Comparison of ENCODE assay signal across 34 cellular contexts in the genomic region with DNA sequence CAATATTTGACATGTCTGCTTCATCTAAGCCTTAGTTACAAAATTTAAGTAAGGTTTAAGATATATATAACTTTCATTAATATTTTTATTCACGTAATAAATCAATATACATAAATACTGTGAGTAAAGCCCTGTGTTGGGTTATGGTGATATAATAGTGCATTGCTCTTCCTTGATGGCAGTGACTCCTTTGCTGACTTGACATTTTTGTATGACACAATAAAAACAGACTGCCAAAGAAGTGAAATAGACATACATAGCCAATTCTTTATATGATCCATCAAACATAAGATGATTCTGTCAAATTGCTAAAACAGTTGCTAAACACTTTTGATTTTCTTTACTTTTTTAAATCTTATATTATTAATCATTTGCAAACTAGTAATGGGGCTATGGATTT.
"Had no signal": no experiment of that assay in that cellular context is flagged by ENCODE, and none has a peak within 500 bp of the region (broad histone marks: within the 10 kb centered on the region; RNA-seq: fewer than 3 reads in every experiment).

No MANE protein-coding gene starts in this region.

- H3K4me3 ChIP-seq: adrenal gland, body of pancreas, breast epithelium had no signal

- H3K9me3 ChIP-seq: adrenal gland, body of pancreas had no signal

- H3K27ac ChIP-seq: adrenal gland, body of pancreas, brain microvascular endothelial cell, breast epithelium, WERI-Rb-1 had no signal

- FAIRE-seq: astrocyte, TTC549 had no signal

- ATAC-seq: activated CD4-positive, alpha-beta T cell treated with anti-CD3 and anti-CD28 coated beads for 36 hours; activated CD4-positive, CD25-positive, alpha-beta regulatory T cell treated with anti-CD3 and anti-CD28 coated beads, Interleukin-2, amount 50 U/mL, for 24 hours; activated CD8-positive, alpha-beta memory T cell treated with anti-CD3 and anti-CD28 coated beads, Interleukin-2, amount 10 ng/mL, durations not matched to agents 7 days and 5 days; activated CD8-positive, alpha-beta T cell treated with anti-CD3 and anti-CD28 coated beads, Interleukin-2, amount 10 ng/mL, durations not matched to agents 7 days and 5 days; activated naive CD4-positive, alpha-beta T cell treated with anti-CD3 and anti-CD28 coated beads, Interleukin-2, amount 50 U/mL, for 72 hours; body of pancreas; WTC11 had no signal

- DNase-seq: activated CD4-positive, alpha-beta memory T cell treated with anti-CD3 and anti-CD28 coated beads, Interleukin-2, amount 10 ng/mL, durations not matched to agents 7 days and 5 days; activated CD4-positive, alpha-beta T cell treated with anti-CD3 and anti-CD28 coated beads for 1 hour; activated CD4-positive, alpha-beta T cell treated with anti-CD3 and anti-CD28 coated beads for 36 hours; activated CD4-positive, alpha-beta T cell treated with anti-CD3 and anti-CD28 coated beads for 48 hours; activated CD4-positive, alpha-beta T cell treated with anti-CD3 and anti-CD28 coated beads, Interleukin-2, amount 10 ng/mL, durations not matched to agents 7 days and 5 days; activated CD4-positive, alpha-beta T cell treated with anti-CD3 and anti-CD28 coated beads, Interleukin-2, amount 50 U/mL, for 48 hours; activated CD4-positive, CD25-positive, alpha-beta regulatory T cell; activated CD8-positive, alpha-beta memory T cell treated with anti-CD3 and anti-CD28 coated beads for 24 hours; activated CD8-positive, alpha-beta memory T cell treated with anti-CD3 and anti-CD28 coated beads, Interleukin-2, amount 10 ng/mL, durations not matched to agents 7 days and 5 days; activated CD8-positive, alpha-beta memory T cell treated with anti-CD3 and anti-CD28 coated beads, Interleukin-2, amount 50 U/mL, for 48 hours; activated CD8-positive, alpha-beta T cell treated with anti-CD3 and anti-CD28 coated beads, Interleukin-2, amount 10 ng/mL, durations not matched to agents 7 days and 5 days; activated effector memory CD4-positive, alpha-beta T cell treated with Interleukin-2 at 50 U/mL for 16 hours; activated gamma-delta T cell; activated naive CD4-positive, alpha-beta T cell treated with anti-CD3 and anti-CD28 coated beads for 36 hours; activated naive CD4-positive, alpha-beta T cell treated with anti-CD3 and anti-CD28 coated beads, Interleukin-2, amount 50 U/mL, for 16 hours; activated naive CD8-positive, alpha-beta T cell treated with anti-CD3 and anti-CD28 coated beads for 36 hours; activated T-cell treated with anti-CD3 and anti-CD28 coated beads, Interleukin-2, amount 50 U/mL, for 24 hours; activated T-cell treated with anti-CD3 and anti-CD28 coated beads, Interleukin-2, amount 50 U/mL, for 48 hours; adrenal gland; amniotic stem cell; aorta; body of pancreas; brain microvascular endothelial cell; central memory CD4-positive, alpha-beta T cell; T-helper 1 cell; T-helper 2 cell; T-helper 9 cell; WERI-Rb-1 had no signal

- H3K36me3 ChIP-seq: adrenal gland, brain microvascular endothelial cell, breast epithelium, WERI-Rb-1 had no signal

- H3K27me3 ChIP-seq: adrenal gland, body of pancreas, brain microvascular endothelial cell, breast epithelium had no signal

- H3K4me1 ChIP-seq: adrenal gland, body of pancreas, breast epithelium had no signal
